In the genomic region with DNA sequence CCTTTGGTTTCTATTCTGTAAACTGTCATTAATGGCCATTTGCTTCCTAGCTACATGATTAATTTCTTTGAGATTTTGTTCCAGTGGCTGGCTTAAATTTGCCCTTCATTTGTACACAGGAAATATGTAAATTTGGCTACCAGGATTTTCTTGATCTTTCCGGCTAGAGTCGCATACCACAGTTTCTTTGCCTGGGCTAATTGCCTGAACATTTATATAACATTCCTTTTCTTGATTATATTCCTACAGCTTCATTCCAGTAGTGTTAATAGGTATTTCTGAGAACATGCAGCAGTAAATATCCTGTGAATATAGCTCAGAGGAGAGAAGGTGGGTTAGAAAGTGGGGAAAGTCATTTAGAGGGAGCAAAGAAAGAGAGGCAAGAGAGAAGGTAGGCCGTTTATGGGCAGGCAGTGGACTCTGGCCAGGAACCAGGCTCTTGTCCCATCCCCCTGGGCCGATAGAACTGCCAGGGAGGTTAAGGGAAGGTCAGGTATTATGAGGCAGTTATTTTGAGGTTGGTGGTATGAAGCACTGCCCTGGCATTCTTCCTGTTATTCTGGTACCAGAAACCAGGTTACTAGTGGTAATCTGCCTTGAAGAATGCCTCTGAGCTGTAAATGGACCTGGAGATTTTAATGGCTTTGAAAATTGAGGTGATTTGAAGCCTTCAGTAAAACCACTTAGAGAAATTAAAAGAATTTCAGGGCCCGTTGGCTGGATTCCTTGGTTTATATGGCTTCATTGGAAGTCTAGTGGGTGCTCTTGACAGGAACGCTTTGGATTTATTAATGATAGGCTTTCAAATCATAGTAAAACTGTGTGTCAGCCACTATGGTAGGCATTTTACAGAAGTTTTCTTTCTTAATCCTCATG, we compare ENCODE assay signal across 8 cellular contexts. TPM values are rescaled to one million over a fixed set of nuclear protein-coding genes. Genes with fewer than 3 reads are reported as not detected.
DNase-seq lines count a peak whose midpoint lies in the region; ATAC-seq and TF ChIP-seq lines count a peak whose summit lies in the region.

No MANE protein-coding gene starts in this region.

- peak overlapping the region; percentile 54 to 98 (median 92) for H3K9ac ChIP-seq in skeletal muscle tissue (ENCODE audit: low read depth in 1 of 3, low read length in 3 of 3)

- H3K27ac ChIP-seq in heart right ventricle (peak overlapping the region; percentile 68 to 99 (median 95)), skeletal muscle tissue (ENCODE audit: low read depth, low read length) (peak overlapping the region; percentile 98)

- H3K36me3 ChIP-seq in heart right ventricle = peaks cover 0 to 56% (median 0%) of the 10 kb centered on the region in 9 donors
- peaks cover 4 to 12% (median 5%) of the 10 kb centered on the region in 3 donors for H3K36me3 ChIP-seq in skeletal muscle tissue (ENCODE audit: control insufficient read depth in 3 of 3, insufficient read depth in 3 of 3, low read length in 3 of 3)

- peak overlapping the region; percentile 68 for H3K27ac Mint-ChIP-seq in activated naive CD4-positive, alpha-beta T cell treated with anti-CD3 and anti-CD28 coated beads, Interleukin-2, amount 10 ng/mL, durations not matched to agents 7 days and 5 days
- H3K27ac Mint-ChIP-seq in activated T-helper 17 cell treated with anti-CD3 and anti-CD28 coated beads, Interleukin-2, amount 50 U/mL, for 72 hours = peak overlapping the region; percentile 98

- H3K27me3 ChIP-seq in heart right ventricle (no peaks in the 10 kb centered on the region), skeletal muscle tissue (ENCODE audit: control insufficient read depth in 3 of 3, insufficient read depth in 3 of 3, low read length in 3 of 3) (no peaks in the 10 kb centered on the region)

- TF ChIP-seq CTCF in heart right ventricle (IDR thresholded peaks at IDR 0.05) = no peak

- no peaks in the 10 kb centered on the region for H3K9me3 Mint-ChIP-seq in activated naive CD4-positive, alpha-beta T cell treated with anti-CD3 and anti-CD28 coated beads, Interleukin-2, amount 10 ng/mL, durations not matched to agents 7 days and 5 days
- no peaks in the 10 kb centered on the region for H3K9me3 Mint-ChIP-seq in activated T-helper 17 cell treated with anti-CD3 and anti-CD28 coated beads, Interleukin-2, amount 50 U/mL, for 72 hours

- no peak for ATAC-seq in activated T-helper 17 cell treated with anti-CD3 and anti-CD28 coated beads, Interleukin-2, amount 50 U/mL, for 72 hours (replicated peaks)
- ATAC-seq in heart right ventricle (peak; percentile 60 to 89 (median 80)), GM21619 (IDR thresholded peaks at IDR 0.05; ENCODE audit: unreplicated experiment) (no peak)

- H3K4me3 ChIP-seq in heart right ventricle (peak overlapping the region in 9 of 10 donors; percentile 17 to 98 (median 95)), skeletal muscle tissue (ENCODE audit: low read length in 3 of 3) (peak overlapping the region; percentile 4 to 76 (median 52))

- H3K36me3 Mint-ChIP-seq in activated naive CD4-positive, alpha-beta T cell treated with anti-CD3 and anti-CD28 coated beads, Interleukin-2, amount 10 ng/mL, durations not matched to agents 7 days and 5 days = peaks cover 45% of the 10 kb centered on the region
- peaks cover 97% of the 10 kb centered on the region for H3K36me3 Mint-ChIP-seq in activated T-helper 17 cell treated with anti-CD3 and anti-CD28 coated beads, Interleukin-2, amount 50 U/mL, for 72 hours (ENCODE audit: low read depth)

- peaks cover 58% of the 10 kb centered on the region for H3K4me1 Mint-ChIP-seq in activated naive CD4-positive, alpha-beta T cell treated with anti-CD3 and anti-CD28 coated beads, Interleukin-2, amount 10 ng/mL, durations not matched to agents 7 days and 5 days
- H3K4me1 Mint-ChIP-seq in activated T-helper 17 cell treated with anti-CD3 and anti-CD28 coated beads, Interleukin-2, amount 50 U/mL, for 72 hours = peaks cover 22% of the 10 kb centered on the region

- peaks cover 27 to 87% (median 78%) of the 10 kb centered on the region in 9 donors for H3K4me1 ChIP-seq in heart right ventricle
- H3K4me1 ChIP-seq in skeletal muscle tissue (ENCODE audit: control insufficient read depth in 3 of 3, insufficient read depth in 3 of 3, low read length in 3 of 3) = peaks cover 53 to 63% (median 55%) of the 10 kb centered on the region in 3 donors

- peak overlapping the region; percentile 93 for H3K4me3 Mint-ChIP-seq in activated naive CD4-positive, alpha-beta T cell treated with anti-CD3 and anti-CD28 coated beads, Interleukin-2, amount 10 ng/mL, durations not matched to agents 7 days and 5 days
- peak overlapping the region; percentile 91 for H3K4me3 Mint-ChIP-seq in activated T-helper 17 cell treated with anti-CD3 and anti-CD28 coated beads, Interleukin-2, amount 50 U/mL, for 72 hours

- CTCF ChIA-PET in activated naive CD4-positive, alpha-beta T cell treated with anti-CD3 and anti-CD28 coated beads, Interleukin-2, amount 10 ng/mL, durations not matched to agents 7 days and 5 days (lab: Charles Lee) = interaction anchor here (1.1 kb wide), 2 partner anchors 98 to 213 kb away, joined by 3 to 4 read pairs; no protein-coding TSS in a partner anchor

- intact Hi-C loops in heart right ventricle (cut with DNase I) = loop anchor here in 1 of 10 donors (5.0 kb wide), 1 partner anchor 41 kb away; the partner anchor contains the start of gene DYNLL1

- DNase-seq in activated naive CD4-positive, alpha-beta T cell treated with anti-CD3 and anti-CD28 coated beads, Interleukin-2, amount 10 ng/mL, durations not matched to agents 7 days and 5 days = no peak
- DNase-seq in activated naive CD4-positive, alpha-beta T cell treated with Interleukin-2 at 50 U/mL for 16 hours = no peak
- DNase-seq in heart right ventricle (peak; percentile 59 to 81), NCI-H1105 treated with DMSO at 0.1 percent for 48 hours (lab: John Stamatoyannopoulos, UW) (no peak)
- no peak for DNase-seq in stimulated activated CD4-positive, alpha-beta T cell treated with anti-CD3 and anti-CD28 coated beads, Interleukin-2, amount 100 ng/mL, for 24 hours

- H3K27me3 Mint-ChIP-seq in activated naive CD4-positive, alpha-beta T cell treated with anti-CD3 and anti-CD28 coated beads, Interleukin-2, amount 10 ng/mL, durations not matched to agents 7 days and 5 days = no peaks in the 10 kb centered on the region
- H3K27me3 Mint-ChIP-seq in activated T-helper 17 cell treated with anti-CD3 and anti-CD28 coated beads, Interleukin-2, amount 50 U/mL, for 72 hours = no peaks in the 10 kb centered on the region

- 10 to 12% methylated on average over 6 of the region's 6 CpGs for WGBS in heart right ventricle, 2 donors

- H3K9me3 ChIP-seq in heart right ventricle (no peaks in the 10 kb centered on the region), skeletal muscle tissue (ENCODE audit: control insufficient read depth in 3 of 3, low read length in 3 of 3) (no peaks in the 10 kb centered on the region)

RNA-seq across cellular contexts. Expression of gene RNF10, which starts 4.4 kb away (rescaled TPM):
- total RNA-seq in activated T-helper 17 cell treated with anti-CD3 and anti-CD28 coated beads, Interleukin-2, amount 50 U/mL, for 72 hours = 100 to 1,000 TPM; 182 to 212 TPM
- total RNA-seq in heart right ventricle (100 to 1,000 TPM; 228 to 359 (median 271) TPM), skeletal muscle tissue (118 TPM)
- 100 to 1,000 TPM; 218 to 778 TPM for polyA plus RNA-seq in heart right ventricle

RNA-seq across cellular contexts. Expression of gene COQ5, which starts 9.6 kb away (rescaled TPM):
- 10 to 100 TPM; 17.2 to 21.8 TPM for total RNA-seq in activated T-helper 17 cell treated with anti-CD3 and anti-CD28 coated beads, Interleukin-2, amount 50 U/mL, for 72 hours
- 10 to 100 TPM; 32.0 to 56.0 (median 43.6) TPM for total RNA-seq in heart right ventricle
- polyA plus RNA-seq in heart right ventricle = 10 to 100 TPM; 32.5 to 64.5 TPM
- total RNA-seq in skeletal muscle tissue = 29.7 TPM

RNA-seq across cellular contexts. Expression of gene DYNLL1, which starts 42.6 kb away (rescaled TPM):
- 100 to 1,000 TPM in 1 of 2 donors, 10 to 100 TPM in 1; 69.2 to 197 TPM for total RNA-seq in activated T-helper 17 cell treated with anti-CD3 and anti-CD28 coated beads, Interleukin-2, amount 50 U/mL, for 72 hours
- 100 to 1,000 TPM in 9 of 10 donors, 10 to 100 TPM in 1; 94.0 to 227 (median 120) TPM for total RNA-seq in heart right ventricle
- 100 to 1,000 TPM; 136 to 352 TPM for polyA plus RNA-seq in heart right ventricle
- total RNA-seq in skeletal muscle tissue = 162 TPM

RNA-seq across cellular contexts. Expression of gene POP5, which starts 42.7 kb away (rescaled TPM):
- 10 to 100 TPM; 29.9 to 41.5 TPM for total RNA-seq in activated T-helper 17 cell treated with anti-CD3 and anti-CD28 coated beads, Interleukin-2, amount 50 U/mL, for 72 hours
- total RNA-seq in heart right ventricle (10 to 100 TPM; 21.1 to 49.9 (median 36.9) TPM), skeletal muscle tissue (29.2 TPM)
- polyA plus RNA-seq in heart right ventricle = 10 to 100 TPM; 31.7 to 59.6 TPM

Comparison
In these comparisons a context has a peak if more than half of its experiments do, and no peak if none do; other contexts are left out.
1. DNase-seq: peak in heart right ventricle (2 of 2); none in activated naive CD4-positive, alpha-beta T cell treated with anti-CD3 and anti-CD28 coated beads, Interleukin-2, amount 10 ng/mL, durations not matched to agents 7 days and 5 days (single experiment), activated naive CD4-positive, alpha-beta T cell treated with Interleukin-2 at 50 U/mL for 16 hours (single experiment), stimulated activated CD4-positive, alpha-beta T cell treated with anti-CD3 and anti-CD28 coated beads, Interleukin-2, amount 100 ng/mL, for 24 hours (0 of 2) and NCI-H1105 treated with DMSO at 0.1 percent for 48 hours (single experiment).
2. ATAC-seq: peak in heart right ventricle (8 of 8); none in activated T-helper 17 cell treated with anti-CD3 and anti-CD28 coated beads, Interleukin-2, amount 50 U/mL, for 72 hours (single experiment) and GM21619 (single experiment).